Comparison of ENCODE assay signal across 12 cellular contexts in the genomic region with DNA sequence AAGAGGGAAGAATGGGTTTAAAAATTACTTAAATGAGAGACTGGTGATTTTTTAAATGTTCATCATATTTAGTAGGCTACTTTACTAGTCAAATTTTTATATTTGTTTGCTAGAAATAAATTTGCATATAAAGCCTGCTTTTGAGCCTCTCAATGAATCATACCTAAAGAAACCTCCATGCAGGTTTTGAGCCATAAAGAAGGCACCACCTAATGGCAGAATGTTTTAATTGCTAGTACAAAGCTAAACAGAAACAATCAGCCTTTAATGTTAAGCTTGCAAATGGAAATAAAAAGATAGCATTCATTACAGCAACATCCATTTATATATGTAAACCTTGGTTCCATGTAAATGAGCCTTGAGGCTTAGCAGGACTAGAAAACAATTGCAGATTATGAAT.
DNase-seq lines count a peak whose midpoint lies in the region; ATAC-seq and TF ChIP-seq lines count a peak whose summit lies in the region.
"Had no signal": no experiment of that assay in that cellular context is flagged by ENCODE, and none has a peak within 500 bp of the region (broad histone marks: within the 10 kb centered on the region; RNA-seq: fewer than 3 reads in every experiment).

No MANE protein-coding gene starts in this region.

- ATAC-seq in GM18498 (IDR thresholded peaks at IDR 0.05; ENCODE audit: unreplicated experiment) (peak; percentile 55), HG03432 (IDR thresholded peaks at IDR 0.05; ENCODE audit: unreplicated experiment) (peak; percentile 46), GM18873 (IDR thresholded peaks at IDR 0.05; ENCODE audit: low FRiP score, unreplicated experiment) (no peak)

- DNase-seq in kidney tubule cell (ENCODE audit: low spot score) = peak; percentile 31
- no peak for DNase-seq in AG20443 (ENCODE audit: low spot score)
- DNase-seq in mesenteric fat pad (ENCODE audit: low spot score) = no peak
- no peak for DNase-seq in glomerular visceral epithelial cell (ENCODE audit: extremely low spot score)
- DNase-seq: activated B cell treated with CpG ODN at 0.5 μM for 24 hours; activated naive CD8-positive, alpha-beta T cell treated with anti-CD3 and anti-CD28 coated beads, Interleukin-2, amount 10 ng/mL, durations not matched to agents 7 days and 5 days; hypothalamus; NCI-H1694 treated with DMSO at 0.1 percent for 48 hours had no signal

- no peak overlapping the region for H3K27ac ChIP-seq in VCaP

- peak; percentile 75 for TF ChIP-seq CTCF in VCaP (conservative IDR thresholded peaks at IDR 0.05)
